Comparison of ENCODE assay signal across 8 cellular contexts in the genomic region with DNA sequence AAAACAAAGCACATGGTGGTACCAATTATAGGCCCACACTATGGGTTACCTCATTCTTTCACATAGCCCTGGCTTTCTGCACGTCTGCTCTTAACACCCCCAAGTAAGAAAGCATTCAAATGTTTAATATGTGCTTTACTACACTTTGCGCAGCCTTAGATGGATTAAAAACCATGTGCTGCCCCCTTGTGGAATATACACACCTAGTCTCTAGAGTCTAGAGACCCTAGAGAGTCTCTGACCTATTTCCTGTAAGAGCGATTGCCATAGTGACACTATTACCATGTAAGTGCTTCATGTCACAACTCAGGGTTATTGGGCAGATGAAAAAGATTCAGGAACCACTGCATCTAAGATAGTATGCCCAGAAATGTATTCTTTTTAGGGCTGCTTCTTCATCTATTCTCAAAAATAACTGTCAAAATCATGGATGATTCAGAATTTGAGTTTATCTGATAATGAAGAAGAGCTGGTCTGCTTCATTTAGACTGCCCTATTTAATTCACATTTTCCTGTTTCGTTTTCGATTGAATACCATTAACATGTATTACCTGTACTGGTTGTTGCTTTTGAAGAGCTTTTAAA.
A peak's percentile ranks its signal among the peaks of the same experiment; 100 is the strongest.
DNase-seq lines count a peak whose midpoint lies in the region; TF ChIP-seq lines count a peak whose summit lies in the region.

No MANE protein-coding gene starts in this region.

- intact Hi-C loops in PC-9 (cut with micrococcal nuclease; ENCODE audit: unreplicated experiment): no loop called here

- H3K4me2 ChIP-seq in PC-9: no peak overlapping the region

- no peak overlapping the region for H3K4me3 Mint-ChIP-seq in nephron progenitor cell

- TF ChIP-seq CTCF in AG04449 (IDR thresholded peaks at IDR 0.05; ENCODE audit: insufficient read depth, low read length, missing control alignments): peak; percentile 35
- peak; percentile 43 for TF ChIP-seq CTCF in GM10248 (IDR thresholded peaks at IDR 0.05; ENCODE audit: control extremely low read depth, extremely low read depth, low read depth, missing control alignments)
- peak; percentile 79 for TF ChIP-seq CTCF in LNCAP (IDR thresholded peaks at IDR 0.05)
- TF ChIP-seq CTCF in PC-9 (conservative IDR thresholded peaks at IDR 0.05): peak; percentile 69
- peak; percentile 67 for TF ChIP-seq CTCF in choroid plexus epithelial cell (conservative IDR thresholded peaks at IDR 0.05; ENCODE audit: low read depth, low read length)
- TF ChIP-seq CTCF in nephron progenitor cell (IDR thresholded peaks at IDR 0.05): peak; percentile 54

- no peak overlapping the region for H2AFZ ChIP-seq in PC-9

- no peaks in the 10 kb centered on the region for H3F3A ChIP-seq in PC-9 (ENCODE audit: insufficient read depth, low read depth)

- H3K27ac Mint-ChIP-seq in nephron progenitor cell: no peak overlapping the region

- H3K27ac ChIP-seq in PC-9 (no peak overlapping the region), caudate nucleus (ENCODE audit: low read depth, low read length) (no peak overlapping the region)

- no peaks in the 10 kb centered on the region for H3K27me3 ChIP-seq in PC-9 (ENCODE audit: insufficient read depth, low read depth)

- no peaks in the 10 kb centered on the region for H3K9me3 ChIP-seq in PC-9 (ENCODE audit: insufficient read depth, low read depth)

- peaks cover 22% of the 10 kb centered on the region for H3K4me1 Mint-ChIP-seq in nephron progenitor cell

- POLR2A ChIA-PET in AG04449 (lab: Yijun Ruan, JAX): no interaction called here
- POLR2A ChIA-PET in GM10248 (lab: Yijun Ruan, JAX): no interaction called here
- POLR2A ChIA-PET in PC-9 (lab: Charles Lee; ENCODE audit: unreplicated experiment): no interaction called here

- no peaks in the 10 kb centered on the region for H4K20me1 ChIP-seq in PC-9 (ENCODE audit: insufficient read depth)

- H3K9me3 Mint-ChIP-seq in nephron progenitor cell: no peaks in the 10 kb centered on the region

- H3K79me2 ChIP-seq in PC-9 (ENCODE audit: low read depth): no peaks in the 10 kb centered on the region

- CTCF ChIA-PET in AG04449 (lab: Yijun Ruan, JAX) (interaction anchor here (0.7 to 1.1 kb wide), 6 partner anchors 9 to 65 kb away, joined by 3 to 7 read pairs (median 4); no protein-coding TSS in a partner anchor), GM10248 (lab: Yijun Ruan, JAX) (interaction anchor here (0.7 to 2.9 kb wide), 5 partner anchors 8 to 22 kb away, joined by 3 to 8 read pairs (median 3); no protein-coding TSS in a partner anchor), PC-9 (lab: Charles Lee) (interaction anchor here (0.6 kb wide), 1 partner anchor 879 kb away, joined by 3 read pairs; no protein-coding TSS in a partner anchor)

- H3K4me3 ChIP-seq in AG04449 (ENCODE audit: low read depth, low read length) (no peak overlapping the region), PC-9 (no peak overlapping the region), choroid plexus epithelial cell (ENCODE audit: low read depth, low read length) (no peak overlapping the region)

- H3K36me3 ChIP-seq in PC-9 (ENCODE audit: low read depth): no peaks in the 10 kb centered on the region

- BruUV-seq in PC-9 (replicated peaks; lab: Mats Ljungman, UMichigan): no TSS peak

- DNase-seq in AG04449 (ENCODE audit: low read depth, low spot score) (no peak), GM10248 (ENCODE audit: extremely low spot score) (no peak), HCEC 1CT (peak; percentile 52), PC-9 (no peak), choroid plexus epithelial cell (ENCODE audit: low read depth) (peak; percentile 63), nephron progenitor cell (peak; percentile 16), caudate nucleus (lab: John Stamatoyannopoulos, UW) (no peak)

- H3K4me1 ChIP-seq in PC-9 (replicated peaks; ENCODE audit: insufficient read depth): no peaks in the 10 kb centered on the region

- no peaks in the 10 kb centered on the region for H3K36me3 Mint-ChIP-seq in nephron progenitor cell (ENCODE audit: low read depth)

- no peaks in the 10 kb centered on the region for H3K27me3 Mint-ChIP-seq in nephron progenitor cell (ENCODE audit: low read depth, poor library complexity)

- peaks cover 3% of the 10 kb centered on the region; the same call in 1 of the 2 replicates for H3K9me2 ChIP-seq in PC-9 (ENCODE audit: insufficient read depth)

Comparison
In these comparisons a context has a peak if more than half of its experiments do, and no peak if none do; other contexts are left out.
1. DNase-seq: peak in HCEC 1CT (single experiment), choroid plexus epithelial cell (single experiment) and nephron progenitor cell (single experiment); none in AG04449 (single experiment), GM10248 (single experiment), PC-9 (0 of 2) and caudate nucleus (0 of 61).
2. Peak in every context shown above with its lines, with median percentiles within 50 percentile points of each other: CTCF ChIP-seq.